In the genomic region with DNA sequence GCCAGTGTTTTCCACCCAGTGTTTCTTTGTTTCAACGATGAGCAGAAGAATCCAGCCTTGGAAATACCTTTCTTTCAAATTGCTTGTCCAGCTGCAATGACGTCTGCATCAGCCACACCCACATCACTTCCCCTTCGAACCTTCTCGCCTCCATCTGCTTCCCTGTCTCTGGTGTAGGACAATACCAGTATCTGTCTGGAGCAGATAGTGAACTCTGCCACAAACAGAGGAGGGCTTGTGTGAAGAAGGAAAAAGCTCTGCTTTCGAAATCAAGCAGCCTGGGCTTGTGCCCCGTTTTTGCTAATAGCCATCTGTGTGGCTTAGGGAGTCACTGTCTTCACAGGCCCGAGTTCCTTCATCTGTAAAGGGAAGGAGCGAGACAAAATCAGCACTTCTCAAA, we compare ENCODE assay signal across 9 cellular contexts.
DNase-seq lines count a peak whose midpoint lies in the region; ATAC-seq and TF ChIP-seq lines count a peak whose summit lies in the region.
"Had no signal": no experiment of that assay in that cellular context is flagged by ENCODE, and none has a peak within 500 bp of the region (broad histone marks: within the 10 kb centered on the region; RNA-seq: fewer than 3 reads in every experiment).

No MANE protein-coding gene starts in this region.

- H2AFZ ChIP-seq in osteoblast (ENCODE audit: low read length) (peak overlapping the region; percentile 73), PC-9 (no peak overlapping the region)

- no peaks in the 10 kb centered on the region for H3K9me2 ChIP-seq in PC-9 (ENCODE audit: insufficient read depth)

- peaks cover 0 to 3% of the 10 kb centered on the region in 2 donors for H3K27me3 Mint-ChIP-seq in CD8-positive, alpha-beta memory T cell

- H3K27me3 ChIP-seq in CD8-positive, alpha-beta memory T cell (ENCODE audit: insufficient read depth, low read length, poor library complexity, severe bottlenecking), result no peaks in the 10 kb centered on the region
- H3K27me3 ChIP-seq in SJCRH30, result no peaks in the 10 kb centered on the region
- no peaks in the 10 kb centered on the region for H3K27me3 ChIP-seq in osteoblast (ENCODE audit: insufficient read depth, low read length)
- no peaks in the 10 kb centered on the region for H3K27me3 ChIP-seq in PC-9 (ENCODE audit: insufficient read depth, low read depth)

- no TSS peak for BruUV-seq in PC-9 (replicated peaks; lab: Mats Ljungman, UMichigan)

- peaks cover 46 to 72% (median 58%) of the 10 kb centered on the region in 3 donors for H3K4me1 Mint-ChIP-seq in CD8-positive, alpha-beta memory T cell

- H3K4me2 ChIP-seq in osteoblast (ENCODE audit: insufficient read depth, low read length), result peak overlapping the region; percentile 17
- H3K4me2 ChIP-seq in PC-9, result no peak overlapping the region

- no peak for DNase-seq in CD8-positive, alpha-beta memory T cell
- DNase-seq in SJCRH30, result peak; percentile 50 to 73
- peak; percentile 71 for DNase-seq in fibroblast of pulmonary artery (ENCODE audit: low read depth)
- DNase-seq in osteoblast (ENCODE audit: insufficient read length, low spot score, missing footprints), result peak; percentile 37
- DNase-seq in D341Med (ENCODE audit: low spot score), result no peak
- no peak for DNase-seq in PC-9

- H3K27ac ChIP-seq in CD8-positive, alpha-beta memory T cell (ENCODE audit: low read depth, low read length), result no peak overlapping the region
- H3K27ac ChIP-seq in SJCRH30, result peak overlapping the region; percentile 93
- H3K27ac ChIP-seq in osteoblast (ENCODE audit: low read depth, low read length), result no peak overlapping the region
- H3K27ac ChIP-seq in PC-9, result no peak overlapping the region

- POLR2A ChIA-PET in CD8-positive, alpha-beta memory T cell (lab: Charles Lee), result no interaction called here
- POLR2A ChIA-PET in PC-9 (lab: Charles Lee; ENCODE audit: unreplicated experiment), result no interaction called here

- H4K20me1 ChIP-seq in osteoblast (ENCODE audit: insufficient read depth, low read length) (no peaks in the 10 kb centered on the region), PC-9 (ENCODE audit: insufficient read depth) (no peaks in the 10 kb centered on the region)

- H3K79me2 ChIP-seq in osteoblast (ENCODE audit: insufficient read depth, low read length) (no peaks in the 10 kb centered on the region), PC-9 (ENCODE audit: low read depth) (no peaks in the 10 kb centered on the region)

- ATAC-seq in SK-N-SH treated with all-trans-retinoic acid at 6 μM for 48 hours (no peak), HG03521 (IDR thresholded peaks at IDR 0.05; ENCODE audit: unreplicated experiment) (no peak)

- H3K27ac Mint-ChIP-seq in CD8-positive, alpha-beta memory T cell, result peak overlapping the region in 5 of 8 donors; percentile 22 to 86 (median 66)
- H3K27ac Mint-ChIP-seq: T-helper 1 cell treated with Interleukin-12 subunit alpha and Interleukin-12 subunit beta and Interleukin-4 antibody, amounts not matched to agents 30 μg/mL and 1 μg/mL, for 36 hours had no signal

- peaks cover 34% of the 10 kb centered on the region for H3K4me1 ChIP-seq in CD8-positive, alpha-beta memory T cell (ENCODE audit: insufficient read depth, low read length)
- H3K4me1 ChIP-seq in SJCRH30 (peaks cover 42% of the 10 kb centered on the region), osteoblast (ENCODE audit: insufficient read depth, low read length) (peaks cover 25% of the 10 kb centered on the region), PC-9 (replicated peaks; ENCODE audit: insufficient read depth) (peaks cover 41% of the 10 kb centered on the region)

- H3K36me3 Mint-ChIP-seq in CD8-positive, alpha-beta memory T cell, result peaks cover 0 to 2% (median 0%) of the 10 kb centered on the region in 3 donors

- peaks cover 23% of the 10 kb centered on the region; the same call in 1 of the 2 replicates for H3F3A ChIP-seq in PC-9 (ENCODE audit: insufficient read depth, low read depth)

- intact Hi-C loops in PC-9 (cut with micrococcal nuclease; ENCODE audit: unreplicated experiment), result loop anchor here (5.0 kb wide), 1 partner anchor 125 kb away; no protein-coding TSS in a partner anchor

- no peaks in the 10 kb centered on the region for H3K36me3 ChIP-seq in CD8-positive, alpha-beta memory T cell (ENCODE audit: insufficient read depth, low read length)
- H3K36me3 ChIP-seq in SJCRH30 (no peaks in the 10 kb centered on the region), osteoblast (ENCODE audit: insufficient read depth, low read length) (no peaks in the 10 kb centered on the region), PC-9 (ENCODE audit: low read depth) (no peaks in the 10 kb centered on the region)

- H3K4me3 ChIP-seq in CD8-positive, alpha-beta memory T cell (ENCODE audit: low read length), result no peak overlapping the region
- H3K4me3 ChIP-seq in SJCRH30 (no peak overlapping the region), fibroblast of pulmonary artery (replicated peaks; ENCODE audit: low read depth, low read length) (no peak overlapping the region), osteoblast (ENCODE audit: insufficient read depth, low read length) (no peak overlapping the region), PC-9 (no peak overlapping the region)

- H3K9me3 ChIP-seq in CD8-positive, alpha-beta memory T cell (ENCODE audit: low read length), result no peaks in the 10 kb centered on the region
- H3K9me3 ChIP-seq in SJCRH30 (replicated peaks) (peaks cover 6% of the 10 kb centered on the region; the same call in 1 of the 2 replicates), osteoblast (ENCODE audit: low read depth, low read length) (no peaks in the 10 kb centered on the region), PC-9 (ENCODE audit: insufficient read depth, low read depth) (peaks cover 8% of the 10 kb centered on the region)

- H3K9me3 Mint-ChIP-seq in CD8-positive, alpha-beta memory T cell, result no peaks in the 10 kb centered on the region
- H3K9me3 Mint-ChIP-seq: T-helper 1 cell treated with Interleukin-12 subunit alpha and Interleukin-12 subunit beta and Interleukin-4 antibody, amounts not matched to agents 30 μg/mL and 1 μg/mL, for 36 hours had no signal

- TF ChIP-seq CTCF in fibroblast of pulmonary artery (IDR thresholded peaks at IDR 0.05; ENCODE audit: low read length, missing control alignments) (no peak), osteoblast (IDR thresholded peaks at IDR 0.05; ENCODE audit: extremely low read depth, low read depth, low read length) (no peak), PC-9 (conservative IDR thresholded peaks at IDR 0.05) (no peak)

- CTCF ChIA-PET in CD8-positive, alpha-beta memory T cell (lab: Charles Lee), result interaction anchor here (1.0 kb wide), 1 partner anchor 194 kb away, joined by 3 read pairs; no protein-coding TSS in a partner anchor
- CTCF ChIA-PET in PC-9 (lab: Charles Lee), result no interaction called here

- H3K4me3 Mint-ChIP-seq in CD8-positive, alpha-beta memory T cell, result peak overlapping the region in 4 of 7 donors; percentile 5 to 19 (median 12)
- H3K4me3 Mint-ChIP-seq: T-helper 1 cell treated with Interleukin-12 subunit alpha and Interleukin-12 subunit beta and Interleukin-4 antibody, amounts not matched to agents 30 μg/mL and 1 μg/mL, for 36 hours had no signal

TF ChIP-seq in SK-N-SH treated with all-trans-retinoic acid at 6 μM for 48 hours, 23 proteins besides CTCF, POLR2A, EP300 and RAD21 (continues in another document):
- TF ChIP-seq ESRRG (CRISPR knock-in tag; IDR thresholded peaks at IDR 0.05) (no peak), GLIS3 (CRISPR knock-in tag; IDR thresholded peaks at IDR 0.05) (no peak), CSDC2 (CRISPR knock-in tag; IDR thresholded peaks at IDR 0.05) (no peak), TCF4 (CRISPR knock-in tag; IDR thresholded peaks at IDR 0.05; ENCODE audit: borderline replicate concordance) (no peak), RARB (CRISPR knock-in tag; IDR thresholded peaks at IDR 0.05) (no peak), ZNF565 (CRISPR knock-in tag; conservative IDR thresholded peaks at IDR 0.05; ENCODE audit: low read depth) (no peak), ARNTL (CRISPR knock-in tag; IDR thresholded peaks at IDR 0.05; ENCODE audit: borderline replicate concordance, low read depth) (no peak), PPARA (CRISPR knock-in tag; IDR thresholded peaks at IDR 0.05; ENCODE audit: borderline replicate concordance) (no peak)
- TF ChIP-seq, protein P1, sequence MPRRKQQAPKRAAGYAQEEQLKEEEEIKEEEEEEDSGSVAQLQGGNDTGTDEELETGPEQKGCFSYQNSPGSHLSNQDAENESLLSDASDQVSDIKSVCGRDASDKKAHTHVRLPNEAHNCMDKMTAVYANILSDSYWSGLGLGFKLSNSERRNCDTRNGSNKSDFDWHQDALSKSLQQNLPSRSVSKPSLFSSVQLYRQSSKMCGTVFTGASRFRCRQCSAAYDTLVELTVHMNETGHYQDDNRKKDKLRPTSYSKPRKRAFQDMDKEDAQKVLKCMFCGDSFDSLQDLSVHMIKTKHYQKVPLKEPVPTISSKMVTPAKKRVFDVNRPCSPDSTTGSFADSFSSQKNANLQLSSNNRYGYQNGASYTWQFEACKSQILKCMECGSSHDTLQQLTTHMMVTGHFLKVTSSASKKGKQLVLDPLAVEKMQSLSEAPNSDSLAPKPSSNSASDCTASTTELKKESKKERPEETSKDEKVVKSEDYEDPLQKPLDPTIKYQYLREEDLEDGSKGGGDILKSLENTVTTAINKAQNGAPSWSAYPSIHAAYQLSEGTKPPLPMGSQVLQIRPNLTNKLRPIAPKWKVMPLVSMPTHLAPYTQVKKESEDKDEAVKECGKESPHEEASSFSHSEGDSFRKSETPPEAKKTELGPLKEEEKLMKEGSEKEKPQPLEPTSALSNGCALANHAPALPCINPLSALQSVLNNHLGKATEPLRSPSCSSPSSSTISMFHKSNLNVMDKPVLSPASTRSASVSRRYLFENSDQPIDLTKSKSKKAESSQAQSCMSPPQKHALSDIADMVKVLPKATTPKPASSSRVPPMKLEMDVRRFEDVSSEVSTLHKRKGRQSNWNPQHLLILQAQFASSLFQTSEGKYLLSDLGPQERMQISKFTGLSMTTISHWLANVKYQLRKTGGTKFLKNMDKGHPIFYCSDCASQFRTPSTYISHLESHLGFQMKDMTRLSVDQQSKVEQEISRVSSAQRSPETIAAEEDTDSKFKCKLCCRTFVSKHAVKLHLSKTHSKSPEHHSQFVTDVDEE (CRISPR knock-in tag; IDR thresholded peaks at IDR 0.05), result no peak
- TF ChIP-seq, protein P2, sequence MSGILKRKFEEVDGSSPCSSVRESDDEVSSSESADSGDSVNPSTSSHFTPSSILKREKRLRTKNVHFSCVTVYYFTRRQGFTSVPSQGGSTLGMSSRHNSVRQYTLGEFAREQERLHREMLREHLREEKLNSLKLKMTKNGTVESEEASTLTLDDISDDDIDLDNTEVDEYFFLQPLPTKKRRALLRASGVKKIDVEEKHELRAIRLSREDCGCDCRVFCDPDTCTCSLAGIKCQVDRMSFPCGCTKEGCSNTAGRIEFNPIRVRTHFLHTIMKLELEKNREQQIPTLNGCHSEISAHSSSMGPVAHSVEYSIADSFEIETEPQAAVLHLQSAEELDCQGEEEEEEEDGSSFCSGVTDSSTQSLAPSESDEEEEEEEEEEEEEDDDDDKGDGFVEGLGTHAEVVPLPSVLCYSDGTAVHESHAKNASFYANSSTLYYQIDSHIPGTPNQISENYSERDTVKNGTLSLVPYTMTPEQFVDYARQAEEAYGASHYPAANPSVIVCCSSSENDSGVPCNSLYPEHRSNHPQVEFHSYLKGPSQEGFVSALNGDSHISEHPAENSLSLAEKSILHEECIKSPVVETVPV (CRISPR knock-in tag; IDR thresholded peaks at IDR 0.05), result no peak

Comparison
In these comparisons a context has a peak if more than half of its experiments do, and no peak if none do; other contexts are left out.
1. DNase-seq: peak in SJCRH30 (2 of 2), fibroblast of pulmonary artery (single experiment) and osteoblast (single experiment); none in CD8-positive, alpha-beta memory T cell (0 of 5), D341Med (single experiment) and PC-9 (0 of 2).